8 cellular contexts compared by ENCODE assay signal in the genomic region with DNA sequence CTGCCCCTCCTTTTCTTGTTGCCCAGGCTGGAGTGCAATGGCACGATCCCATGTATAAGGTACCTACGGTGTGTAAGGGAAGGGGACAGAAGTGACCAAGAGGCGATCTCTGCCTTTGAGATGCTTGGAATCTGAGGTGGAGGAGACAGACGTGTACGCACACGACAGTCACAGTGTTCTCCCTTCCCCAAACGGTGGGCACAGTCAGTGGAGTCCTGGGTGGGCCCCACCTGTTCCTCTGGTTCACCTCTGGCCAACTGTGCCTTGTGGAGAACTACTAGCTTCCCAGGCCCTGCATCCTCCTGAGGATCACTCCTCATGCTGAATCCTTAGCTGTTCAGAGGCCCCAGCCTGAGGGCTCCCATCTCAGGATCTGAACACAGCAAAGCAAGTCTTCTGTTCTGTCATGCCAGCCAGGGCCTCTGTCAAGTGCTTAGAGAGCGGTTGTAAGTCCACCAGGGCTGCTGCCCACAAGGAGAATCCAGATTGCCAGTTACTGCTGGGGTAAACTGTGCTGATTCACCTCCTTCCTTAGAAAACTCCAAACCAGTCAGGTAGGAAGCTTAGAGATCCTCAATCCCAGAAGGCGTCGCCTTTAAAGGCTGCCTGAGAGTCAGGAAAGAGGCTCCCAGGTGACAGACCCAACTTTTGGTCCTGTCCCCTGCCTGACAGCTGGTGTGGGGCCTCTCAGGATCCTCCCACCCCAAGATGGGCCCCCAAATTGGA. TPM values are rescaled to one million over a fixed set of nuclear protein-coding genes. Genes with fewer than 3 reads are reported as not detected.
A peak's percentile ranks its signal among the peaks of the same experiment; 100 is the strongest.
DNase-seq lines count a peak whose midpoint lies in the region; ATAC-seq and TF ChIP-seq lines count a peak whose summit lies in the region.

No MANE protein-coding gene starts in this region.

- no peak for DNase-seq in CD8-positive, alpha-beta T cell
- DNase-seq in osteoblast (ENCODE audit: insufficient read length, low spot score, missing footprints) (no peak), NCI-H1092 treated with DMSO at 0.1 percent for 48 hours (lab: John Stamatoyannopoulos, UW) (no peak), SHP77 treated with DMSO at 0.1 percent for 48 hours (lab: John Stamatoyannopoulos, UW) (no peak), NCI-H2171 treated with DMSO at 0.1 percent for 48 hours (lab: John Stamatoyannopoulos, UW) (no peak), HuH-7.5 (ENCODE audit: low spot score) (no peak)

- H2AFZ ChIP-seq in OCI-LY1 (ENCODE audit: low read length) (no peak overlapping the region), osteoblast (ENCODE audit: low read length) (no peak overlapping the region)

- peak overlapping the region; percentile 96 for H3K27ac Mint-ChIP-seq in CD8-positive, alpha-beta T cell

- TF ChIP-seq CTCF in CD8-positive, alpha-beta T cell (IDR thresholded peaks at IDR 0.05) = no peak
- TF ChIP-seq CTCF in OCI-LY1 (IDR thresholded peaks at IDR 0.05; ENCODE audit: low read length) (no peak), osteoblast (IDR thresholded peaks at IDR 0.05; ENCODE audit: extremely low read depth, low read depth, low read length) (no peak)

- intact Hi-C loops in CD8-positive, alpha-beta T cell (cut with DNase I, micrococcal nuclease) = no loop called here

- H3K27me3 ChIP-seq in CD8-positive, alpha-beta T cell (ENCODE audit: insufficient read depth, low read length) = no peaks in the 10 kb centered on the region
- H3K27me3 ChIP-seq in OCI-LY1 (ENCODE audit: insufficient read depth, low read length) (peaks cover 5% of the 10 kb centered on the region; the same call in 1 of the 2 replicates), endocrine pancreas (ENCODE audit: control insufficient read depth, insufficient read depth, low read length) (no peaks in the 10 kb centered on the region), osteoblast (ENCODE audit: insufficient read depth, low read length) (no peaks in the 10 kb centered on the region)

- H3K9me2 ChIP-seq in OCI-LY1 (ENCODE audit: low read depth, low read length) = no peaks in the 10 kb centered on the region

- peak overlapping the region; percentile 100 for H3K4me3 ChIP-seq in CD8-positive, alpha-beta T cell (ENCODE audit: low read depth, low read length)
- H3K4me3 ChIP-seq in OCI-LY1 (ENCODE audit: low read depth, low read length, poor library complexity, severe bottlenecking) (peak overlapping the region; percentile 92), endocrine pancreas (ENCODE audit: control insufficient read depth, insufficient read depth, low read length) (peak overlapping the region; percentile 75), osteoblast (ENCODE audit: insufficient read depth, low read length) (peak overlapping the region; percentile 98)

- peaks cover 52% of the 10 kb centered on the region for H3K4me1 Mint-ChIP-seq in CD8-positive, alpha-beta T cell (ENCODE audit: low read depth)

- peak overlapping the region; percentile 85; the same call in 1 of the 2 replicates for H3K9ac ChIP-seq in OCI-LY1 (ENCODE audit: low read length)
- peak overlapping the region; percentile 78 for H3K9ac ChIP-seq in endocrine pancreas (ENCODE audit: control insufficient read depth, insufficient read depth, low read length)

- no peaks in the 10 kb centered on the region for H3K9me3 Mint-ChIP-seq in CD8-positive, alpha-beta T cell

- no peaks in the 10 kb centered on the region for H3K9me3 ChIP-seq in CD8-positive, alpha-beta T cell (ENCODE audit: low read length)
- H3K9me3 ChIP-seq in OCI-LY1 (ENCODE audit: low read length) = no peaks in the 10 kb centered on the region
- H3K9me3 ChIP-seq in endocrine pancreas (ENCODE audit: control insufficient read depth, low read length) = no peaks in the 10 kb centered on the region
- H3K9me3 ChIP-seq in osteoblast (ENCODE audit: low read depth, low read length) = no peaks in the 10 kb centered on the region

- peak overlapping the region; percentile 94 for H3K4me3 Mint-ChIP-seq in CD8-positive, alpha-beta T cell

- ATAC-seq in CD8-positive, alpha-beta T cell = no peak

- peaks cover 32% of the 10 kb centered on the region for H3K4me1 ChIP-seq in CD8-positive, alpha-beta T cell (ENCODE audit: insufficient read depth, low read length)
- peaks cover 20% of the 10 kb centered on the region for H3K4me1 ChIP-seq in OCI-LY1 (ENCODE audit: insufficient read depth, low read length, severe bottlenecking)
- H3K4me1 ChIP-seq in endocrine pancreas (ENCODE audit: control insufficient read depth, insufficient read depth, low read length) = peaks cover 5% of the 10 kb centered on the region
- peaks cover 10% of the 10 kb centered on the region for H3K4me1 ChIP-seq in osteoblast (ENCODE audit: insufficient read depth, low read length)

- H3K27me3 Mint-ChIP-seq in CD8-positive, alpha-beta T cell (ENCODE audit: low read depth) = no peaks in the 10 kb centered on the region

- CTCF ChIA-PET in CD8-positive, alpha-beta T cell (lab: Charles Lee) = interaction anchor here (0.9 to 1.7 kb wide), 2 partner anchors 19 to 158 kb away, joined by 3 to 6 read pairs; no protein-coding TSS in a partner anchor

- no peaks in the 10 kb centered on the region for H4K20me1 ChIP-seq in OCI-LY1 (ENCODE audit: insufficient read depth, low read length)
- H4K20me1 ChIP-seq in osteoblast (ENCODE audit: insufficient read depth, low read length) = peaks cover 44% of the 10 kb centered on the region

- H3F3A ChIP-seq in OCI-LY1 (ENCODE audit: insufficient read depth, low read length) = no peaks in the 10 kb centered on the region

- H3K4me2 ChIP-seq in OCI-LY1 (ENCODE audit: low read length) (peak overlapping the region; percentile 92), osteoblast (ENCODE audit: insufficient read depth, low read length) (peak overlapping the region; percentile 87)

- peaks cover 7% of the 10 kb centered on the region for H3K36me3 Mint-ChIP-seq in CD8-positive, alpha-beta T cell

- POLR2A ChIA-PET in CD8-positive, alpha-beta T cell (lab: Charles Lee) = interaction anchor here (0.8 kb wide), 1 partner anchor 9 kb away, joined by 4 read pairs; no protein-coding TSS in a partner anchor

- H3K36me3 ChIP-seq in CD8-positive, alpha-beta T cell (ENCODE audit: insufficient read depth, low read length) = no peaks in the 10 kb centered on the region
- H3K36me3 ChIP-seq in OCI-LY1 (ENCODE audit: insufficient read depth, low read length) (no peaks in the 10 kb centered on the region), endocrine pancreas (ENCODE audit: control insufficient read depth, insufficient read depth, low read length) (no peaks in the 10 kb centered on the region), osteoblast (ENCODE audit: insufficient read depth, low read length) (no peaks in the 10 kb centered on the region)

- no peak overlapping the region for H3K27ac ChIP-seq in CD8-positive, alpha-beta T cell (ENCODE audit: low read depth, low read length)
- H3K27ac ChIP-seq in OCI-LY1 (ENCODE audit: low read depth, low read length, poor library complexity, severe bottlenecking) (no peak overlapping the region), osteoblast (ENCODE audit: low read depth, low read length) (peak overlapping the region; percentile 86)

- no peaks in the 10 kb centered on the region for H3K79me2 ChIP-seq in OCI-LY1 (ENCODE audit: insufficient read depth, low read length)
- H3K79me2 ChIP-seq in osteoblast (ENCODE audit: insufficient read depth, low read length) = peaks cover 69% of the 10 kb centered on the region

RNA-seq across cellular contexts. Expression of gene SLC35F6, which starts 1.6 kb away (rescaled TPM):
- total RNA-seq in CD8-positive, alpha-beta T cell = 10 to 100 TPM; 30.4 to 30.7 TPM
- 82.8 and 83.6 TPM in 2 replicates for total RNA-seq in osteoblast

RNA-seq across cellular contexts. Expression of gene CENPA, which starts 20.2 kb away (rescaled TPM):
- under 1 TPM; 0.39 to 0.62 TPM for total RNA-seq in CD8-positive, alpha-beta T cell
- 2.2 and 2.9 TPM in 2 replicates for total RNA-seq in osteoblast
